In the genomic region with DNA sequence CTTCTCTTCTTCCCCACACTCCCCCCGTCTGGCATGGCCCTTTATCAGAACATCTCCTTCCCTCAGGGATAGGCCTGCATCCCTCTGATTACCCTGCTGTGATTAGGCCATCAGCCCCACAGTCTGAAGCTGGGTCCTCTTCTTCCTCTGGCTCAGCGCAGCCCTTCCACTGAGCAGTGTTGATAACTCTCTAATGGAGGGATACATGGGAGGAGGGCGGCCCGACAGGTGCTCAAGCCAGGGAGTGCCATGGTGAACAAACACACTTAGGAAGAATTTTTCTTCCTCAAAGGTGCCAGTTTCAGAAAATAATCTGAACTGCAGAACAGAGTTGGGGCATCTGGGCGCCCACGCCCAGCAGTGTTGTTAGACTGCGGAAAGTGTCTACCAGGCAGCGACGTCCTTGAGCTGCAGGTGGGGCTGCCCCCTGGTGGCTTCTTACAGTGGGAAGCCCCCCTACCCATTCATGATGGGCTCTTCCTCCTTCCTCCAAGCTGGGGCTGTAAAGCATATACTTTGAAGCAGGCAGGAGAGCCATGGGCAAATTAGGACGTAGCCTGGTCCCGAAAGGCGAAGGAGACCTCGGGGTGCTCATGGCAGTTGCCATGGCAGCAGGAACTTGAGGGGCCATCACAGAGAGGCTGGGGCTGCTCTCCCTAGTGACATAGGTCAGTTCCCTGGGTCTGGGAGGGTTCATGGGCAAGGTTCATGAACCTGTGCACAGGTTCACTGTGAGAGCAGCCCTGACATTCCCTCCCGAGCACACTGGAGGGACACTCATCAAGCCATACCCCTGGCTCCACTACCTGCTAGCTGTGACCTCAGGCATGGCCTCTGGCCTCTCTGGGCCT, we compare ENCODE assay signal across 17 cellular contexts. TPM values are rescaled to one million over a fixed set of nuclear protein-coding genes. Genes with fewer than 3 reads are reported as not detected.
A peak's percentile ranks its signal among the peaks of the same experiment; 100 is the strongest.
DNase-seq lines count a peak whose midpoint lies in the region; ATAC-seq and TF ChIP-seq lines count a peak whose summit lies in the region.
"Had no signal": no experiment of that assay in that cellular context is flagged by ENCODE, and none has a peak within 500 bp of the region (broad histone marks: within the 10 kb centered on the region; RNA-seq: fewer than 3 reads in every experiment).

No MANE protein-coding gene starts in this region.

- no peaks in the 10 kb centered on the region for H3K36me3 Mint-ChIP-seq in glutamatergic neuron (ENCODE audit: unreplicated experiment)
- H3K36me3 Mint-ChIP-seq in activated CD8-positive, alpha-beta T cell treated with anti-CD3 and anti-CD28 coated beads for 36 hours (ENCODE audit: low read depth): no peaks in the 10 kb centered on the region

- H3K23ac ChIP-seq in neuronal stem cell (ENCODE audit: low read depth, low read length, poor library complexity): peak overlapping the region; percentile 4

- H3K36me3 ChIP-seq in neuronal stem cell (replicated peaks in 1 of 2; ENCODE audit: control insufficient read depth in 2 of 2, insufficient read depth in 2 of 2, low read length in 2 of 2): no peaks in the 10 kb centered on the region
- H3K36me3 ChIP-seq: ovary had no signal

- TF ChIP-seq CTCF in LNCaP clone FGC (IDR thresholded peaks at IDR 0.05; ENCODE audit: control insufficient read depth, extremely low read depth, insufficient read depth): 0 out of 2 replicates have a peak, but pooled peaks have one; percentile 14
- peak; percentile 68 for TF ChIP-seq CTCF in glutamatergic neuron (IDR thresholded peaks at IDR 0.05; ENCODE audit: partially characterized antibody, unreplicated experiment)
- TF ChIP-seq CTCF in activated CD8-positive, alpha-beta T cell treated with anti-CD3 and anti-CD28 coated beads for 36 hours (IDR thresholded peaks at IDR 0.05): no peak

- no peak overlapping the region for H3K27ac Mint-ChIP-seq in glutamatergic neuron (ENCODE audit: unreplicated experiment)
- no peak overlapping the region for H3K27ac Mint-ChIP-seq in activated CD8-positive, alpha-beta T cell treated with anti-CD3 and anti-CD28 coated beads for 36 hours

- WGBS in neuronal stem cell (ENCODE audit: extremely low coverage in 2 of 2, insufficient read length in 2 of 2, insufficient replicate concordance in 1 of 2), 2 donors: no CpG with 5 or more reads among the region's 14 CpGs

- DNase-seq in ELF-1 (ENCODE audit: low read depth, low spot score) (peak; percentile 70), LNCaP clone FGC (ENCODE audit: low read depth) (no peak), glutamatergic neuron (peak; percentile 71), neuronal stem cell (ENCODE audit: low spot score) (no peak), NCI-H2107 treated with DMSO at 0.1 percent for 48 hours (lab: John Stamatoyannopoulos, UW; ENCODE audit: unreplicated experiment) (no peak), NOMO-1 (lab: John Stamatoyannopoulos, UW; ENCODE audit: unreplicated experiment in 2 of 2) (no peak)
- no peak for DNase-seq in activated CD8-positive, alpha-beta T cell treated with anti-CD3 and anti-CD28 coated beads for 36 hours
- DNase-seq: hypothalamus; KG1; mucosa of descending colon; NCI-H1417; ovary; SHP77 treated with DMSO at 0.1 percent for 48 hours; stimulated activated CD4-positive, alpha-beta T cell treated with anti-CD3 and anti-CD28 coated beads, Interleukin-4, amount 100 ng/mL, for 1 hour; substantia nigra had no signal

- H2BK15ac ChIP-seq in neuronal stem cell (ENCODE audit: low read length): peak overlapping the region; percentile 52

- intact Hi-C loops in activated CD8-positive, alpha-beta T cell treated with anti-CD3 and anti-CD28 coated beads for 36 hours (cut with micrococcal nuclease): no loop called here

- peaks cover 0 to 9% (median 0%) of the 10 kb centered on the region in 3 experiments for H3K27me3 ChIP-seq in neuronal stem cell (ENCODE audit: control insufficient read depth in 3 of 3, insufficient read depth in 3 of 3, low read depth in 1 of 3, low read length in 3 of 3)
- H3K27me3 ChIP-seq: ovary had no signal

- H3K4me1 ChIP-seq in neuronal stem cell (ENCODE audit: control insufficient read depth in 2 of 2, insufficient read depth in 1 of 2, low read depth in 1 of 2, low read length in 2 of 2): no peaks in the 10 kb centered on the region

- H2BK12ac ChIP-seq in neuronal stem cell (ENCODE audit: low read length): no peak overlapping the region

- no peaks in the 10 kb centered on the region for H3K9me3 ChIP-seq in neuronal stem cell (replicated peaks in 1 of 2; ENCODE audit: control insufficient read depth in 2 of 2, insufficient read depth in 1 of 2, low read depth in 1 of 2, low read length in 2 of 2)
- H3K9me3 ChIP-seq: mucosa of descending colon, ovary had no signal

- peaks cover 1% of the 10 kb centered on the region for H3K27me3 Mint-ChIP-seq in glutamatergic neuron (ENCODE audit: unreplicated experiment)
- H3K27me3 Mint-ChIP-seq in activated CD8-positive, alpha-beta T cell treated with anti-CD3 and anti-CD28 coated beads for 36 hours: no peaks in the 10 kb centered on the region

- peak overlapping the region; percentile 59 for H2AK5ac ChIP-seq in neuronal stem cell (ENCODE audit: low read depth, low read length)

- H3K9ac ChIP-seq in neuronal stem cell (ENCODE audit: low read depth, low read length, poor library complexity): no peak overlapping the region

- peak overlapping the region; percentile 56 for H4K91ac ChIP-seq in neuronal stem cell (ENCODE audit: low read depth, low read length, poor library complexity)

- POLR2A ChIA-PET in activated CD8-positive, alpha-beta T cell treated with anti-CD3 and anti-CD28 coated beads for 36 hours (lab: Charles Lee): no interaction called here

- H3K79me1 ChIP-seq in neuronal stem cell (ENCODE audit: low read depth, low read length): no peaks in the 10 kb centered on the region

- no peak overlapping the region for H3K14ac ChIP-seq in neuronal stem cell (ENCODE audit: low read length)

- peaks cover 4% of the 10 kb centered on the region for H3K9me3 Mint-ChIP-seq in glutamatergic neuron (ENCODE audit: unreplicated experiment)
- H3K9me3 Mint-ChIP-seq in activated CD8-positive, alpha-beta T cell treated with anti-CD3 and anti-CD28 coated beads for 36 hours: no peaks in the 10 kb centered on the region

- no peak overlapping the region for H2BK120ac ChIP-seq in neuronal stem cell (ENCODE audit: low read depth, low read length)

- H2AFZ ChIP-seq in neuronal stem cell (ENCODE audit: low read length): no peak overlapping the region

- CTCF ChIA-PET in activated CD8-positive, alpha-beta T cell treated with anti-CD3 and anti-CD28 coated beads for 36 hours (lab: Charles Lee): interaction anchor here (0.9 to 1.3 kb wide), 2 partner anchors 123 to 134 kb away, joined by 4 to 5 read pairs; no protein-coding TSS in a partner anchor

- no peak overlapping the region for H3K4me2 ChIP-seq in neuronal stem cell (ENCODE audit: insufficient read depth, low read length, poor library complexity, severe bottlenecking)

- ATAC-seq in HG02981 (IDR thresholded peaks at IDR 0.05; ENCODE audit: unreplicated experiment): no peak
- ATAC-seq in activated CD8-positive, alpha-beta T cell treated with anti-CD3 and anti-CD28 coated beads for 36 hours: no peak
- ATAC-seq: GM12878, mucosa of descending colon had no signal

- no peak overlapping the region for H3K4me3 ChIP-seq in LNCaP clone FGC (ENCODE audit: low read depth, low read length)
- H3K4me3 ChIP-seq in neuronal stem cell (ENCODE audit: low read length in 2 of 2): peak overlapping the region in 1 of 2 donors; percentile 54
- H3K4me3 ChIP-seq: GM12878, mucosa of descending colon, ovary had no signal

- no peak overlapping the region for H3K4me3 Mint-ChIP-seq in glutamatergic neuron (ENCODE audit: unreplicated experiment)
- no peak overlapping the region for H3K4me3 Mint-ChIP-seq in activated CD8-positive, alpha-beta T cell treated with anti-CD3 and anti-CD28 coated beads for 36 hours

- H3K4me1 Mint-ChIP-seq in glutamatergic neuron (ENCODE audit: low read depth, unreplicated experiment): peaks cover 4% of the 10 kb centered on the region
- no peaks in the 10 kb centered on the region for H3K4me1 Mint-ChIP-seq in activated CD8-positive, alpha-beta T cell treated with anti-CD3 and anti-CD28 coated beads for 36 hours (ENCODE audit: low read depth)

- H2BK5ac ChIP-seq in neuronal stem cell (ENCODE audit: low read length): no peak overlapping the region

- no peak overlapping the region for H4K8ac ChIP-seq in neuronal stem cell (ENCODE audit: low read depth, low read length)

- no peak overlapping the region for H3K4ac ChIP-seq in neuronal stem cell (ENCODE audit: low read length)

- H3K27ac ChIP-seq in neuronal stem cell (replicated peaks; ENCODE audit: low read length): no peak overlapping the region
- H3K27ac ChIP-seq: ovary had no signal

- H3K18ac ChIP-seq in neuronal stem cell (ENCODE audit: low read length): peak overlapping the region; percentile 60

RNA-seq across cellular contexts. Expression of a gene that starts 33.2 kb away (rescaled TPM):
- total RNA-seq in glutamatergic neuron (ENCODE audit: unreplicated experiment): 57.5 TPM
- polyA plus RNA-seq in neuronal stem cell (2013, experiment 1 of 2): 21.0 TPM
- 22.1 TPM for polyA plus RNA-seq in neuronal stem cell (2013, experiment 2 of 2)
- 10 to 100 TPM; 47.1 to 47.4 TPM for total RNA-seq in activated CD8-positive, alpha-beta T cell treated with anti-CD3 and anti-CD28 coated beads for 36 hours

Comparison
In these comparisons a context has a peak if more than half of its experiments do, and no peak if none do; other contexts are left out.
1. DNase-seq: peak in ELF-1 (single experiment) and glutamatergic neuron (single experiment); none in LNCaP clone FGC (single experiment), neuronal stem cell (single experiment), NCI-H2107 treated with DMSO at 0.1 percent for 48 hours (single experiment), activated CD8-positive, alpha-beta T cell treated with anti-CD3 and anti-CD28 coated beads for 36 hours (single experiment) and NOMO-1 (0 of 2).